9 cellular contexts compared by ENCODE assay signal in genomic region chr19:48991823-48992570, GRCh38. TPM values are rescaled to one million over a fixed set of nuclear protein-coding genes. Genes with fewer than 3 reads are reported as not detected.
A peak's percentile ranks its signal among the peaks of the same experiment; 100 is the strongest.
DNase-seq lines count a peak whose midpoint lies in the region; ATAC-seq and TF ChIP-seq lines count a peak whose summit lies in the region.
"Had no signal": no experiment of that assay in that cellular context is flagged by ENCODE, and none has a peak within 500 bp of the region (broad histone marks: within the 10 kb centered on the region; RNA-seq: fewer than 3 reads in every experiment).

No MANE protein-coding gene starts in this region.

- H3K4me3 Mint-ChIP-seq in CD14-positive monocyte: peak overlapping the region; percentile 92 to 94
- peak overlapping the region; percentile 98 for H3K4me3 Mint-ChIP-seq in activated CD4-positive, alpha-beta memory T cell treated with anti-CD3 and anti-CD28 coated beads, Interleukin-2, amount 10 ng/mL, durations not matched to agents 7 days and 5 days

- intact Hi-C loops in CD14-positive monocyte (cut with micrococcal nuclease): loop anchor here in 1 of 2 donors (10.0 kb wide), 1 partner anchor 667 kb away; the partner anchor contains the start of gene EMP3

- no peak for DNase-seq in CD14-positive monocyte (ENCODE audit: low spot score)
- peak; percentile 80 for DNase-seq in HT-29 (ENCODE audit: low spot score)
- no peak for DNase-seq in activated CD4-positive, alpha-beta memory T cell treated with anti-CD3 and anti-CD28 coated beads, Interleukin-2, amount 10 ng/mL, durations not matched to agents 7 days and 5 days
- peak; percentile 78 to 92 for DNase-seq in foreskin fibroblast
- DNase-seq in NCI-H1417 (lab: John Stamatoyannopoulos, UW): no peak

- H3K36me3 Mint-ChIP-seq in CD14-positive monocyte: peaks cover 22 to 46% of the 10 kb centered on the region in 2 donors
- H3K36me3 Mint-ChIP-seq in activated CD4-positive, alpha-beta memory T cell treated with anti-CD3 and anti-CD28 coated beads, Interleukin-2, amount 10 ng/mL, durations not matched to agents 7 days and 5 days (ENCODE audit: low read depth): peaks cover 40% of the 10 kb centered on the region

- POLR2A ChIA-PET in activated CD4-positive, alpha-beta memory T cell treated with anti-CD3 and anti-CD28 coated beads, Interleukin-2, amount 10 ng/mL, durations not matched to agents 7 days and 5 days (lab: Charles Lee): interaction anchor here (0.9 to 2.7 kb wide), 10 partner anchors 12 to 120 kb away, joined by 3 to 16 read pairs (median 7); partner anchors contain the start of genes BAX, FTL and PPP1R15A

- peaks cover 26% of the 10 kb centered on the region for H3K4me1 Mint-ChIP-seq in CD14-positive monocyte
- H3K4me1 Mint-ChIP-seq in activated CD4-positive, alpha-beta memory T cell treated with anti-CD3 and anti-CD28 coated beads, Interleukin-2, amount 10 ng/mL, durations not matched to agents 7 days and 5 days: peaks cover 46% of the 10 kb centered on the region

- peak overlapping the region; percentile 7 for H2AFZ ChIP-seq in neuron (ENCODE audit: low read depth, low read length)

- CTCF ChIA-PET in activated CD4-positive, alpha-beta memory T cell treated with anti-CD3 and anti-CD28 coated beads, Interleukin-2, amount 10 ng/mL, durations not matched to agents 7 days and 5 days (lab: Charles Lee): interaction anchor here (1.0 to 3.4 kb wide), 12 partner anchors 9 to 209 kb away, joined by 3 to 103 read pairs (median 16); partner anchors contain the start of genes BAX, CGB7, LHB and NUCB1

- peaks cover 0 to 1% (median 0%) of the 10 kb centered on the region in 7 donors for H3K9me3 Mint-ChIP-seq in CD14-positive monocyte
- H3K9me3 Mint-ChIP-seq in activated CD4-positive, alpha-beta memory T cell treated with anti-CD3 and anti-CD28 coated beads, Interleukin-2, amount 10 ng/mL, durations not matched to agents 7 days and 5 days: no peaks in the 10 kb centered on the region

- peaks cover 17% of the 10 kb centered on the region for H3K4me1 ChIP-seq in neuron (ENCODE audit: insufficient read depth, low read length)

- ATAC-seq in GM21576 (IDR thresholded peaks at IDR 0.05; ENCODE audit: unreplicated experiment) (no peak), GM18520 (IDR thresholded peaks at IDR 0.05; ENCODE audit: unreplicated experiment) (no peak)

- H3K36me3 ChIP-seq in neuron (ENCODE audit: insufficient read depth, low read length): peaks cover 12% of the 10 kb centered on the region

- H3K27ac Mint-ChIP-seq in CD14-positive monocyte: peak overlapping the region; percentile 91 to 99 (median 97)
- H3K27ac Mint-ChIP-seq in activated CD4-positive, alpha-beta memory T cell treated with anti-CD3 and anti-CD28 coated beads, Interleukin-2, amount 10 ng/mL, durations not matched to agents 7 days and 5 days: peak overlapping the region; percentile 95

- no peaks in the 10 kb centered on the region for H3K27me3 ChIP-seq in neuron (ENCODE audit: insufficient read depth, low read length)

- peaks cover 0 to 3% (median 0%) of the 10 kb centered on the region in 3 donors for H3K27me3 Mint-ChIP-seq in CD14-positive monocyte (ENCODE audit: low read depth in 3 of 3)
- no peaks in the 10 kb centered on the region for H3K27me3 Mint-ChIP-seq in activated CD4-positive, alpha-beta memory T cell treated with anti-CD3 and anti-CD28 coated beads, Interleukin-2, amount 10 ng/mL, durations not matched to agents 7 days and 5 days

- TF ChIP-seq CTCF in CD14-positive monocyte (IDR thresholded peaks at IDR 0.05) (no peak), foreskin fibroblast (IDR thresholded peaks at IDR 0.05; ENCODE audit: low read depth, low read length) (no peak)

- H3K4me3 ChIP-seq in foreskin fibroblast (ENCODE audit: low read depth in 1 of 2, low read length in 2 of 2) (peak overlapping the region; percentile 89 to 98), neuron (ENCODE audit: low read length) (peak overlapping the region; percentile 74)

- no peaks in the 10 kb centered on the region for H3K9me3 ChIP-seq in neuron (ENCODE audit: low read length)

RNA-seq across cellular contexts. Expression of gene GYS1, which starts 1.1 kb away (rescaled TPM):
- polyA plus RNA-seq in CD14-positive monocyte: 10 to 100 TPM; 13.3 to 21.3 TPM
- total RNA-seq in HT-29 (2014; rRNA removed; shearing (Covaris generic)): 67.1 and 71.5 TPM in 2 replicates
- total RNA-seq in activated CD4-positive, alpha-beta memory T cell treated with anti-CD3 and anti-CD28 coated beads, Interleukin-2, amount 10 ng/mL, durations not matched to agents 7 days and 5 days: 10 to 100 TPM; 55.1 to 56.3 TPM

RNA-seq across cellular contexts. Expression of gene RUVBL2, which starts 1.7 kb away (rescaled TPM):
- 10 to 100 TPM; 40.1 to 41.9 TPM for polyA plus RNA-seq in CD14-positive monocyte
- total RNA-seq in HT-29 (2014; rRNA removed; shearing (Covaris generic)): 562 and 566 TPM in 2 replicates
- 10 to 100 TPM; 74.7 to 80.1 TPM for total RNA-seq in activated CD4-positive, alpha-beta memory T cell treated with anti-CD3 and anti-CD28 coated beads, Interleukin-2, amount 10 ng/mL, durations not matched to agents 7 days and 5 days

RNA-seq across cellular contexts. Expression of gene LHB, which starts 24.9 kb away (rescaled TPM):
- not detected for polyA plus RNA-seq in CD14-positive monocyte
- total RNA-seq in HT-29 (2014; rRNA removed; shearing (Covaris generic)): not detected in 2 replicates
- under 1 TPM; 0.63 to 0.88 TPM for total RNA-seq in activated CD4-positive, alpha-beta memory T cell treated with anti-CD3 and anti-CD28 coated beads, Interleukin-2, amount 10 ng/mL, durations not matched to agents 7 days and 5 days
- total RNA-seq: T-helper 2 cell treated with Interferon-gamma antibody and Interleukin-4, amounts not matched to agents 100 ng/mL and 5 ng/mL, for 36 hours had no signal

RNA-seq across cellular contexts. Expression of gene FTL, which starts 26.9 kb away (rescaled TPM):
- polyA plus RNA-seq in CD14-positive monocyte: over 10,000 TPM; 23,650 to 26,681 TPM
- total RNA-seq in HT-29 (2014; rRNA removed; shearing (Covaris generic)): 5,979 and 6,365 TPM in 2 replicates
- total RNA-seq in activated CD4-positive, alpha-beta memory T cell treated with anti-CD3 and anti-CD28 coated beads, Interleukin-2, amount 10 ng/mL, durations not matched to agents 7 days and 5 days: 1,000 to 10,000 TPM; 1,110 to 1,123 TPM

RNA-seq across cellular contexts. Expression of gene CGB3, which starts 32.1 kb away (rescaled TPM):
- polyA plus RNA-seq in CD14-positive monocyte: not detected
- not detected in 2 replicates for total RNA-seq in HT-29 (2014; rRNA removed; shearing (Covaris generic))
- not detected for total RNA-seq in activated CD4-positive, alpha-beta memory T cell treated with anti-CD3 and anti-CD28 coated beads, Interleukin-2, amount 10 ng/mL, durations not matched to agents 7 days and 5 days
- total RNA-seq: T-helper 2 cell treated with Interferon-gamma antibody and Interleukin-4, amounts not matched to agents 100 ng/mL and 5 ng/mL, for 36 hours had no signal

Comparison
In these comparisons a context has a peak if more than half of its experiments do, and no peak if none do; other contexts are left out.
1. DNase-seq: peak in HT-29 (single experiment) and foreskin fibroblast (2 of 2); none in CD14-positive monocyte (single experiment), activated CD4-positive, alpha-beta memory T cell treated with anti-CD3 and anti-CD28 coated beads, Interleukin-2, amount 10 ng/mL, durations not matched to agents 7 days and 5 days (single experiment) and NCI-H1417 (0 of 3).